In the genomic region with DNA sequence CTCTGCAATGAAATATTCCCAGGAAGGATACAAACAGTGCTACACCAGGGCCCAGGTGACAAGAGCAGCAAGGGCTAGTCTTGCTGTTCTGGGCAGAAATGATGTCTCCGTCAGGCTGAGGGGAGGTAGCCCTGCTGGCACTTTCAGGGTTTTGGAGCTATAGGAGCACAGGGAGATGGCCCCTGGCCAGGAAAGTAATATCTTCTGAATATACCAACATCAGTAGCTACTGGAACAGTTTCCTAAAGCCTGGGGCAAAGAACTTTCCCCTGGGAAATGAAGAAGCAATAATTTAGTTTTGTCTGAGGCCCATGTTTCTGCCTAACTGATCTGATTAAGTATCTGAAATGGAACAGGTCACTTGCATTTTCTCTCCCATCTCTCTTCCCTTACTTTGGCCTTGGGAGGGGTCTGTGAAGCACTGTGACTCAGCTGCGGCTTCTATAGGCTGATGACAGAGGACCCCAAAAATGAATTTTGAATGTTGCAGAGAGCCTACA, we compare ENCODE assay signal across 20 cellular contexts.
DNase-seq lines count a peak whose midpoint lies in the region; TF ChIP-seq lines count a peak whose summit lies in the region.
"Had no signal": no experiment of that assay in that cellular context is flagged by ENCODE, and none has a peak within 500 bp of the region (broad histone marks: within the 10 kb centered on the region; RNA-seq: fewer than 3 reads in every experiment).

No MANE protein-coding gene starts in this region.

- H3K27me3 ChIP-seq in A673 (replicated peaks; ENCODE audit: insufficient read depth, low read depth, low read length, poor library complexity) (peaks cover 9% of the 10 kb centered on the region), esophagus muscularis mucosa (no peaks in the 10 kb centered on the region)
- H3K27me3 ChIP-seq: BLaER1 had no signal

- TF ChIP-seq EP300 in esophagus muscularis mucosa (IDR thresholded peaks at IDR 0.05) = no peak

- TF ChIP-seq CTCF in A673 (conservative IDR thresholded peaks at IDR 0.05; ENCODE audit: low read depth, low read length) = no peak
- no peak for TF ChIP-seq CTCF in esophagus muscularis mucosa (IDR thresholded peaks at IDR 0.05)

- no TSS peak for BruUV-seq in A673 (replicated peaks; lab: Mats Ljungman, UMichigan)

- DNase-seq in A673 (ENCODE audit: low spot score) = peak; percentile 12
- peak; percentile 46 for DNase-seq in NCI-H446 treated with DMSO at 0.1 percent for 48 hours (lab: John Stamatoyannopoulos, UW)
- peak; percentile 89 for DNase-seq in esophagus muscularis mucosa (ENCODE audit: extremely low spot score)
- DNase-seq in mucosa of gallbladder (ENCODE audit: low spot score) = peak; percentile 3
- no peak for DNase-seq in stimulated activated CD4-positive, alpha-beta T cell treated with anti-CD3 and anti-CD28 coated beads, Interleukin-1b, Interleukin-23, amount 100 ng/mL, for 48 hours
- no peak for DNase-seq in NCI-H82 treated with DMSO at 0.1 percent for 48 hours (lab: John Stamatoyannopoulos, UW; ENCODE audit: unreplicated experiment)
- DNase-seq in activated CD4-positive, CD25-positive, alpha-beta regulatory T cell (lab: John Stamatoyannopoulos, UW) = no peak
- DNase-seq: 8988T; CD4-positive, CD25-positive, alpha-beta regulatory T cell; CD8-positive, alpha-beta T cell; DMS 273 treated with DMSO at 0.1 percent for 48 hours; DMS79; EL; GDM1; H9 had no signal

- TF ChIP-seq POLR2A in esophagus muscularis mucosa (IDR thresholded peaks at IDR 0.05; ENCODE audit: low read depth) = no peak

- no peaks in the 10 kb centered on the region for H3K36me3 ChIP-seq in A673 (ENCODE audit: insufficient read depth, low read length, poor library complexity, severe bottlenecking)
- H3K36me3 ChIP-seq in esophagus muscularis mucosa = no peaks in the 10 kb centered on the region
- H3K36me3 ChIP-seq: BLaER1 had no signal

- CTCF ChIA-PET in A673 (lab: Charles Lee) = no interaction called here

- intact Hi-C loops in A673 (cut with micrococcal nuclease; ENCODE audit: unreplicated experiment) = loop anchor here (5.0 kb wide), 1 partner anchor 188 kb away; no protein-coding TSS in a partner anchor
- intact Hi-C loops in esophagus muscularis mucosa (cut with DNase I) = no loop called here

- H3K27ac ChIP-seq in A673 (ENCODE audit: low read depth, low read length, poor library complexity, severe bottlenecking) = no peak overlapping the region
- no peak overlapping the region for H3K27ac ChIP-seq in esophagus muscularis mucosa (replicated peaks in 1 of 4)
- H3K27ac ChIP-seq: A549, BLaER1, C4-2B had no signal

- no peaks in the 10 kb centered on the region for H3K9me3 ChIP-seq in A673 (ENCODE audit: low read depth, low read length, poor library complexity, severe bottlenecking)
- no peaks in the 10 kb centered on the region for H3K9me3 ChIP-seq in esophagus muscularis mucosa
- H3K9me3 ChIP-seq: BLaER1 had no signal

- POLR2A ChIA-PET in A673 (lab: Charles Lee; ENCODE audit: low non-redundant PET) = no interaction called here

- 100% methylated on average over 2 of the region's 2 CpGs for WGBS in esophagus muscularis mucosa

- no peak overlapping the region for H3K4me3 ChIP-seq in A673 (ENCODE audit: low read depth, low read length, poor library complexity, severe bottlenecking)
- H3K4me3 ChIP-seq in esophagus muscularis mucosa = no peak overlapping the region
- H3K4me3 ChIP-seq: A549, BLaER1, GM12878, GM23338 had no signal

- no peaks in the 10 kb centered on the region for H3K4me1 ChIP-seq in A673 (ENCODE audit: insufficient read depth, low read length, poor library complexity, severe bottlenecking)
- no peaks in the 10 kb centered on the region for H3K4me1 ChIP-seq in esophagus muscularis mucosa
- H3K4me1 ChIP-seq: A549, BLaER1 had no signal

Comparison
In these comparisons a context has a peak if more than half of its experiments do, and no peak if none do; other contexts are left out.
1. DNase-seq: peak in A673 (single experiment), NCI-H446 treated with DMSO at 0.1 percent for 48 hours (single experiment), esophagus muscularis mucosa (single experiment) and mucosa of gallbladder (single experiment); none in stimulated activated CD4-positive, alpha-beta T cell treated with anti-CD3 and anti-CD28 coated beads, Interleukin-1b, Interleukin-23, amount 100 ng/mL, for 48 hours (single experiment), NCI-H82 treated with DMSO at 0.1 percent for 48 hours (single experiment) and activated CD4-positive, CD25-positive, alpha-beta regulatory T cell (0 of 4).